Comparison of ENCODE assay signal across 14 cellular contexts in the genomic region with DNA sequence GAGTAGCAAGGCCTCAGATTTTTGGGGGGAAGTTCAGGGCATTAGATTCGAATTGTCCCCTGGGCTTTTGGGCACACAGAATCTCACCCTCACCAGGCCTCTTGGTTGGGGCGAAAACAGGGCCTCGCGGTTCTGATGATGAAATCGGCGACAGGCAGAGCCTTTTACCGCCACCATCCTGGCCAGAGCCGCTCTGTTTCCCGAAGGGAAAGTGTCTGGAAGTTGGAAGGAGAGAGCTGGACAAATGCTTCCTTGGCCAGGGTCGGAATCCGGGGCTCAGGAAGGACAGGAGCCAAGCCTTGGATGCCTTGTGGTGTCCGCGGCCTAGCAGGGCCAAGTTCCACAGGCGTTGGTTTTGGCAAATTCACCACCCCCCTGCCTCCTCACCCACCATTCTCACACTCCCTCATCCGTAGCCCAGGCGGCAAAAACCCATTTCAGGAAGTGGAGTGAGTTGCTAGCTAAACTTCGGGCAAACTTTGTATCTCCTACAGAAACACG. TPM values are rescaled to one million over a fixed set of nuclear protein-coding genes. Genes with fewer than 3 reads are reported as not detected.
DNase-seq lines count a peak whose midpoint lies in the region; ATAC-seq and TF ChIP-seq lines count a peak whose summit lies in the region.
"Had no signal": no experiment of that assay in that cellular context is flagged by ENCODE, and none has a peak within 500 bp of the region (broad histone marks: within the 10 kb centered on the region; RNA-seq: fewer than 3 reads in every experiment).

No MANE protein-coding gene starts in this region.

- DNase-seq in Calu3 (no peak), chondrocyte (ENCODE audit: low spot score) (peak; percentile 55), mesothelial cell of epicardium (ENCODE audit: low spot score in 2 of 2, unreplicated experiment in 2 of 2) (no peak), SIG-M5 (lab: John Stamatoyannopoulos, UW) (no peak), upper lobe of right lung (no peak), Ammon's horn (ENCODE audit: low spot score) (no peak)
- DNase-seq: activated CD4-positive, alpha-beta T cell treated with anti-CD3 and anti-CD28 coated beads, Interleukin-2, amount 50 U/mL, for 4 hours; activated effector memory CD4-positive, alpha-beta T cell treated with Interleukin-2 at 50 U/mL for 16 hours; NCI-H1417; NCI-H446; T-helper 9 cell had no signal

- H3K36me3 Mint-ChIP-seq in Calu3 (ENCODE audit: insufficient read depth, unreplicated experiment) (peaks cover 91% of the 10 kb centered on the region), chondrocyte (ENCODE audit: low read depth) (peaks cover 2% of the 10 kb centered on the region), mesothelial cell of epicardium (no peaks in the 10 kb centered on the region)

- intact Hi-C loops in Calu3 (cut with micrococcal nuclease; ENCODE audit: unreplicated experiment), result loop anchor here (5.0 kb wide), 1 partner anchor 1016 kb away; no protein-coding TSS in a partner anchor
- intact Hi-C loops in upper lobe of right lung (cut with DNase I), result no loop called here

- TF ChIP-seq CTCF in Calu3 (IDR thresholded peaks at IDR 0.05; ENCODE audit: unreplicated experiment) (no peak), chondrocyte (IDR thresholded peaks at IDR 0.05) (no peak), mesothelial cell of epicardium (IDR thresholded peaks at IDR 0.05; ENCODE audit: unreplicated experiment) (no peak), upper lobe of right lung (IDR thresholded peaks at IDR 0.05) (no peak)

- TSS peak; percentile 55 for BruUV-seq in Calu3 (replicated peaks; lab: Mats Ljungman, UMichigan)

- no peaks in the 10 kb centered on the region for H3K9me3 Mint-ChIP-seq in Calu3 (ENCODE audit: low read depth, unreplicated experiment)
- H3K9me3 Mint-ChIP-seq in chondrocyte (ENCODE audit: low read depth), result no peaks in the 10 kb centered on the region
- H3K9me3 Mint-ChIP-seq in mesothelial cell of epicardium, result no peaks in the 10 kb centered on the region

- CTCF ChIA-PET in Calu3 (lab: Charles Lee), result interaction anchor here (1.2 to 4.1 kb wide), 3 partner anchors 10 to 16 kb away, joined by 5 to 22 read pairs (median 6); no protein-coding TSS in a partner anchor

- peak overlapping the region; percentile 67 for H3K9ac ChIP-seq in HUES6 (ENCODE audit: low read length)

- H3K4me1 ChIP-seq in HUES6 (ENCODE audit: control insufficient read depth, insufficient read depth, low read length), result peaks cover 74% of the 10 kb centered on the region
- H3K4me1 ChIP-seq in upper lobe of right lung, result peaks cover 19% of the 10 kb centered on the region

- H3K27ac Mint-ChIP-seq in Calu3 (ENCODE audit: unreplicated experiment), result peak overlapping the region; percentile 94
- no peak overlapping the region for H3K27ac Mint-ChIP-seq in chondrocyte (ENCODE audit: unreplicated experiment)
- H3K27ac Mint-ChIP-seq in mesothelial cell of epicardium, result peak overlapping the region; percentile 100

- H3K4me3 Mint-ChIP-seq in Calu3 (ENCODE audit: low read depth, unreplicated experiment), result peak overlapping the region; percentile 92
- no peak overlapping the region for H3K4me3 Mint-ChIP-seq in chondrocyte (ENCODE audit: unreplicated experiment)
- peak overlapping the region; percentile 98 for H3K4me3 Mint-ChIP-seq in mesothelial cell of epicardium

- ATAC-seq in SK-N-SH treated with all-trans-retinoic acid at 6 μM for 48 hours (no peak), upper lobe of right lung (no peak)

- H3K27me3 ChIP-seq in HUES6 (ENCODE audit: control insufficient read depth, insufficient read depth, low read length), result peaks cover 100% of the 10 kb centered on the region
- H3K27me3 ChIP-seq in upper lobe of right lung, result peaks cover 99% of the 10 kb centered on the region

- H3K27ac ChIP-seq in HUES6 (ENCODE audit: low read depth, low read length) (no peak overlapping the region), upper lobe of right lung (no peak overlapping the region)
- H3K27ac ChIP-seq: cardiac muscle cell had no signal

- H3K27me3 Mint-ChIP-seq in Calu3 (ENCODE audit: unreplicated experiment) (no peaks in the 10 kb centered on the region), chondrocyte (ENCODE audit: low read depth) (peaks cover 86% of the 10 kb centered on the region), mesothelial cell of epicardium (ENCODE audit: low read depth) (peaks cover 95% of the 10 kb centered on the region)

- H3K4me1 Mint-ChIP-seq in Calu3 (ENCODE audit: low read depth, unreplicated experiment) (peaks cover 20% of the 10 kb centered on the region), chondrocyte (ENCODE audit: low read depth) (peaks cover 43% of the 10 kb centered on the region), mesothelial cell of epicardium (peaks cover 62% of the 10 kb centered on the region)

- H3K36me3 ChIP-seq in HUES6 (ENCODE audit: control insufficient read depth, insufficient read depth, low read length) (no peaks in the 10 kb centered on the region), upper lobe of right lung (no peaks in the 10 kb centered on the region)
- H3K36me3 ChIP-seq: cardiac muscle cell had no signal

- H3K9me3 ChIP-seq in HUES6 (ENCODE audit: control insufficient read depth, insufficient read depth, low read depth, low read length) (no peaks in the 10 kb centered on the region), upper lobe of right lung (no peaks in the 10 kb centered on the region)

- H3K4me3 ChIP-seq in HUES6 (ENCODE audit: low read depth, low read length) (peak overlapping the region; percentile 50), upper lobe of right lung (no peak overlapping the region)

TF ChIP-seq in SK-N-SH treated with all-trans-retinoic acid at 6 μM for 48 hours, 23 proteins besides CTCF, POLR2A, EP300 and RAD21:
- TF ChIP-seq BACH2 (CRISPR knock-in tag; IDR thresholded peaks at IDR 0.05; ENCODE audit: borderline replicate concordance) (no peak), CREB5 (CRISPR knock-in tag; IDR thresholded peaks at IDR 0.05; ENCODE audit: low read depth) (no peak), OSR1 (CRISPR knock-in tag; IDR thresholded peaks at IDR 0.05) (no peak), ISL1 (CRISPR knock-in tag; IDR thresholded peaks at IDR 0.05) (no peak), ZNF8 (CRISPR knock-in tag; IDR thresholded peaks at IDR 0.05) (no peak), ZNF565 (CRISPR knock-in tag; conservative IDR thresholded peaks at IDR 0.05; ENCODE audit: low read depth) (no peak), CSDC2 (CRISPR knock-in tag; IDR thresholded peaks at IDR 0.05) (no peak), PPARA (CRISPR knock-in tag; IDR thresholded peaks at IDR 0.05; ENCODE audit: borderline replicate concordance) (no peak), RARB (CRISPR knock-in tag; IDR thresholded peaks at IDR 0.05) (no peak), GLIS3 (CRISPR knock-in tag; IDR thresholded peaks at IDR 0.05) (no peak)
- TF ChIP-seq, protein P1, sequence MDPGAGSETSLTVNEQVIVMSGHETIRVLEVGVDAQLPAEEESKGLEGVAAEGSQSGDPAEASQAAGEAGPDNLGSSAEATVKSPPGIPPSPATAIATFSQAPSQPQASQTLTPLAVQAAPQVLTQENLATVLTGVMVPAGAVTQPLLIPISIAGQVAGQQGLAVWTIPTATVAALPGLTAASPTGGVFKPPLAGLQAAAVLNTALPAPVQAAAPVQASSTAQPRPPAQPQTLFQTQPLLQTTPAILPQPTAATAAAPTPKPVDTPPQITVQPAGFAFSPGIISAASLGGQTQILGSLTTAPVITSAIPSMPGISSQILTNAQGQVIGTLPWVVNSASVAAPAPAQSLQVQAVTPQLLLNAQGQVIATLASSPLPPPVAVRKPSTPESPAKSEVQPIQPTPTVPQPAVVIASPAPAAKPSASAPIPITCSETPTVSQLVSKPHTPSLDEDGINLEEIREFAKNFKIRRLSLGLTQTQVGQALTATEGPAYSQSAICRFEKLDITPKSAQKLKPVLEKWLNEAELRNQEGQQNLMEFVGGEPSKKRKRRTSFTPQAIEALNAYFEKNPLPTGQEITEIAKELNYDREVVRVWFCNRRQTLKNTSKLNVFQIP (CRISPR knock-in tag; IDR thresholded peaks at IDR 0.05; ENCODE audit: borderline replicate concordance, low read depth), result no peak

RNA-seq across cellular contexts. Expression of gene TFAP2A, which starts 3.5 kb away (rescaled TPM):
- total RNA-seq in Calu3 (2022), result 74.7 and 77.0 TPM in 2 replicates
- 0.74 to 26.6 TPM (median 1.4 TPM) in 3 replicates for total RNA-seq in chondrocyte
- total RNA-seq in mesothelial cell of epicardium, result 62.4 to 63.5 TPM (median 63.4 TPM) in 3 replicates
- total RNA-seq in upper lobe of right lung, result 1.9 TPM
- total RNA-seq: cardiac muscle cell had no signal
